In the genomic region with DNA sequence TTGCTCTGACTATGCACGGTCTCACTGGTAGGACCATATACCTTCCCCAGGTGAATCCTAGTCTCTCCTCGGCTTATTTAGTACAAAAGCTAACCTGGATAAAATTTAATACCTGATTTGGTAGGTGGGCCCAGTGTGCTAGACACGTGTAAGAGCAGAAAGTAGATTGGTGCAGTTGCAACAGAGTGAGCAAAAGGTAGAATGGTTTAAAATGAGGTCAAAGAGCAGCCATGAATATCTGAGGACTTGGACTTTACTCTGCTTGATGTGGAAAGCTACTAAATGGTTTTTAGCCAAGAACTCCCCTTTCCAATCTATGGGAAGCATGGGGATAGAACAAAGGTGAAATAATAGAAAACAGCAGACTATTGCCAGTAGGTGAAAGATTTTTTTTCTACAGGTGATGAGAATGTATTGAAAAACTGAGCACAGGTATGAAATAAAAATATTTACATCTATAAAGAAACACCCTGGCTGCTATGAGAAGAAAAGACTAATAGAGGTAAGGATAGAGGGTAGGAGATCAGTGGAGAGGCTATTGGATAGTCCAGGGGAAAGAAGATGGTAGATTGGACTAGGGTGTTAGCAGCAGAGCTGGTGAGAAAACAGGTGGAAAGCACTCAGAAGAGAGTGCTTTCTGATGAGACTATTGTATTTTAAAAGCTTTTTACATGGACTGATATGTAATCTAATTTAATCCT, we compare ENCODE assay signal across 1 cellular context.
TF ChIP-seq lines count a peak whose summit lies in the region.

No MANE protein-coding gene starts in this region.

TF ChIP-seq in liver, 16 proteins besides CTCF, POLR2A, EP300 and RAD21 (continued from another document):
- TF ChIP-seq, protein P1, sequence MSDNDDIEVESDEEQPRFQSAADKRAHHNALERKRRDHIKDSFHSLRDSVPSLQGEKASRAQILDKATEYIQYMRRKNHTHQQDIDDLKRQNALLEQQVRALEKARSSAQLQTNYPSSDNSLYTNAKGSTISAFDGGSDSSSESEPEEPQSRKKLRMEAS (IDR thresholded peaks at IDR 0.05): peak; percentile 92
- TF ChIP-seq GABPA (IDR thresholded peaks at IDR 0.05 in 1 of 2, conservative IDR thresholded peaks at IDR 0.05 in 1 of 2) (peak in 1 of 2 donors; percentile 37), EGR1 (IDR thresholded peaks at IDR 0.05; ENCODE audit: low read depth in 2 of 2) (peak in 1 of 2 donors; percentile 68), HNF4A (conservative IDR thresholded peaks at IDR 0.05) (peak; percentile 97 to 99), FOXA2 (IDR thresholded peaks at IDR 0.05) (peak; percentile 50), JUND (IDR thresholded peaks at IDR 0.05) (peak; percentile 49 to 84), NR2F2 (IDR thresholded peaks at IDR 0.05) (peak; percentile 70), HNF4G (IDR thresholded peaks at IDR 0.05) (peak; percentile 89), RXRA (IDR thresholded peaks at IDR 0.05) (peak; percentile 94 to 96), SP1 (IDR thresholded peaks at IDR 0.05) (peak; percentile 98)
- TF ChIP-seq, protein P2, sequence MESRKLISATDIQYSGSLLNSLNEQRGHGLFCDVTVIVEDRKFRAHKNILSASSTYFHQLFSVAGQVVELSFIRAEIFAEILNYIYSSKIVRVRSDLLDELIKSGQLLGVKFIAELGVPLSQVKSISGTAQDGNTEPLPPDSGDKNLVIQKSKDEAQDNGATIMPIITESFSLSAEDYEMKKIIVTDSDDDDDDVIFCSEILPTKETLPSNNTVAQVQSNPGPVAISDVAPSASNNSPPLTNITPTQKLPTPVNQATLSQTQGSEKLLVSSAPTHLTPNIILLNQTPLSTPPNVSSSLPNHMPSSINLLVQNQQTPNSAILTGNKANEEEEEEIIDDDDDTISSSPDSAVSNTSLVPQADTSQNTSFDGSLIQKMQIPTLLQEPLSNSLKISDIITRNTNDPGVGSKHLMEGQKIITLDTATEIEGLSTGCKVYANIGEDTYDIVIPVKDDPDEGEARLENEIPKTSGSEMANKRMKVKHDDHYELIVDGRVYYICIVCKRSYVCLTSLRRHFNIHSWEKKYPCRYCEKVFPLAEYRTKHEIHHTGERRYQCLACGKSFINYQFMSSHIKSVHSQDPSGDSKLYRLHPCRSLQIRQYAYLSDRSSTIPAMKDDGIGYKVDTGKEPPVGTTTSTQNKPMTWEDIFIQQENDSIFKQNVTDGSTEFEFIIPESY (IDR thresholded peaks at IDR 0.05): peak; percentile 93
- TF ChIP-seq, protein P3, sequence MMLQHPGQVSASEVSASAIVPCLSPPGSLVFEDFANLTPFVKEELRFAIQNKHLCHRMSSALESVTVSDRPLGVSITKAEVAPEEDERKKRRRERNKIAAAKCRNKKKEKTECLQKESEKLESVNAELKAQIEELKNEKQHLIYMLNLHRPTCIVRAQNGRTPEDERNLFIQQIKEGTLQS (IDR thresholded peaks at IDR 0.05): peak; percentile 51
